Comparison of ENCODE assay signal across 8 cellular contexts in the genomic region with DNA sequence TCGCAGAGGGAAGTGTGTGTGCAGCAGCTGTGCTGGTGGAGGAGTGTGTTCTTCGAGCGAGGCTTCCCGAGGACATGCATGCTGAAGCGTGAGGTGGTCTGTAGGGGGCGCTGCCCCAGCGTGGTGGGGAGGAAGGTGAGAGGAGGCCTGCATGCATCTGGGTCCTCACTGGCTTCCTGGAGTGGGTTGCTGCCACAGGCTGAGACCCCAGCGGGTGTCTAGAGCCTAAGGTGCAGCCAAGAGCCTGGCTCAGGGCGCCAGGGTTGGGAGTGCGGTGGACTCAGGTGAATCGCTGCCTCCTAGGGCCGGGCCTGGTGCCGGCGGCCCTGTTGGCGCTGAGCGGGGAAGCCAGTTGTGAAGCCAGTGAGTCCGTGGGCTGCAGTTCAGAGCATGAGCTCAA. TPM values are rescaled to one million over a fixed set of nuclear protein-coding genes. Genes with fewer than 3 reads are reported as not detected.
DNase-seq lines count a peak whose midpoint lies in the region; ATAC-seq and TF ChIP-seq lines count a peak whose summit lies in the region.
"Had no signal": no experiment of that assay in that cellular context is flagged by ENCODE, and none has a peak within 500 bp of the region (broad histone marks: within the 10 kb centered on the region; RNA-seq: fewer than 3 reads in every experiment).

No MANE protein-coding gene starts in this region.

- H3K23ac ChIP-seq in IMR-90 (ENCODE audit: low read depth, low read length) = no peak overlapping the region
- H3K23ac ChIP-seq in trophoblast cell (ENCODE audit: low read length) = no peak overlapping the region

- H3K27ac ChIP-seq in IMR-90 (ENCODE audit: insufficient read depth, low read length) (no peak overlapping the region), endodermal cell (ENCODE audit: low read depth, low read length) (no peak overlapping the region), trophoblast cell (ENCODE audit: low read depth, low read length) (no peak overlapping the region), prostate gland (no peak overlapping the region)

- no peak overlapping the region for H4K5ac ChIP-seq in IMR-90 (ENCODE audit: low read depth, low read length)

- H2BK120ac ChIP-seq in IMR-90 (ENCODE audit: low read depth, low read length) (no peak overlapping the region), trophoblast cell (ENCODE audit: insufficient read depth, low read length, poor library complexity) (no peak overlapping the region)

- TF ChIP-seq CTCF in AG10803 (conservative IDR thresholded peaks at IDR 0.05; ENCODE audit: low read length) = 0 out of 2 replicates have a peak, but pooled peaks have one; percentile 24
- peak; percentile 32; the same call in 1 of the 2 replicates for TF ChIP-seq CTCF in IMR-90 (conservative IDR thresholded peaks at IDR 0.05; ENCODE audit: low read depth, low read length)
- TF ChIP-seq CTCF in endodermal cell (conservative IDR thresholded peaks at IDR 0.05) = peak; percentile 77
- TF ChIP-seq CTCF in prostate gland (IDR thresholded peaks at IDR 0.05) = no peak

- POLR2A ChIA-PET in IMR-90 (lab: Charles Lee; ENCODE audit: unreplicated experiment) = no interaction called here

- H3K4me1 Mint-ChIP-seq in endodermal cell = no peaks in the 10 kb centered on the region

- no peak overlapping the region for H2AFZ ChIP-seq in IMR-90 (replicated peaks; ENCODE audit: low read length, poor library complexity)
- H2AFZ ChIP-seq in trophoblast cell (ENCODE audit: insufficient read depth, low read length, poor library complexity) = no peak overlapping the region

- H3K56ac ChIP-seq in IMR-90 (ENCODE audit: extremely low read depth, insufficient read depth, low read length) = no peak overlapping the region

- H3K4me3 Mint-ChIP-seq in endodermal cell = no peak overlapping the region

- no peaks in the 10 kb centered on the region for H3K9me3 ChIP-seq in IMR-90 (ENCODE audit: control insufficient read depth, insufficient read depth, low read length)
- H3K9me3 ChIP-seq in endodermal cell (ENCODE audit: control insufficient read depth, low read length) = no peaks in the 10 kb centered on the region
- peaks cover 2% of the 10 kb centered on the region for H3K9me3 ChIP-seq in trophoblast cell (ENCODE audit: insufficient read depth, low read depth, low read length)
- no peaks in the 10 kb centered on the region for H3K9me3 ChIP-seq in prostate gland

- H3K79me2 ChIP-seq in trophoblast cell (ENCODE audit: control insufficient read depth, insufficient read depth, low read length, poor library complexity) = no peaks in the 10 kb centered on the region

- DNase-seq in AG10803 (ENCODE audit: low read depth) (no peak), IMR-90 (no peak), endodermal cell (peak; percentile 90), posterior cingulate gyrus (no peak), trophoblast cell (no peak), prostate gland (ENCODE audit: low spot score) (no peak)
- DNase-seq: activated effector memory CD4-positive, alpha-beta T cell treated with anti-CD3 and anti-CD28 coated beads, Interleukin-2, amount 50 U/mL, for 16 hours; NCI-H526 treated with DMSO at 0.1 percent for 48 hours had no signal

- H3K4me1 ChIP-seq in IMR-90 (ENCODE audit: control insufficient read depth, insufficient read depth, low read length) (peaks cover 2% of the 10 kb centered on the region; the same call in 1 of the 2 replicates), endodermal cell (ENCODE audit: control insufficient read depth, insufficient read depth, low read length) (no peaks in the 10 kb centered on the region), trophoblast cell (ENCODE audit: control insufficient read depth in 1 of 2, insufficient read depth in 2 of 2, low read length in 2 of 2) (no peaks in the 10 kb centered on the region), prostate gland (replicated peaks) (no peaks in the 10 kb centered on the region)

- H3K9me3 Mint-ChIP-seq in endodermal cell = no peaks in the 10 kb centered on the region

- H4K91ac ChIP-seq in IMR-90 (ENCODE audit: insufficient read depth, low read depth, low read length) (no peak overlapping the region), trophoblast cell (ENCODE audit: low read depth, low read length) (no peak overlapping the region)

- no peaks in the 10 kb centered on the region for H3K27me3 Mint-ChIP-seq in endodermal cell (ENCODE audit: insufficient read depth)

- no peaks in the 10 kb centered on the region for H3K27me3 ChIP-seq in IMR-90 (ENCODE audit: control insufficient read depth, insufficient read depth, low read length)
- H3K27me3 ChIP-seq in endodermal cell (ENCODE audit: control insufficient read depth, insufficient read depth, low read length, poor library complexity, severe bottlenecking) = no peaks in the 10 kb centered on the region
- H3K27me3 ChIP-seq in trophoblast cell (ENCODE audit: insufficient read depth, low read length) = no peaks in the 10 kb centered on the region
- H3K27me3 ChIP-seq in prostate gland (replicated peaks; ENCODE audit: insufficient read depth) = no peaks in the 10 kb centered on the region

- no peak overlapping the region for H4K12ac ChIP-seq in trophoblast cell (ENCODE audit: low read depth, low read length)

- H3K4me3 ChIP-seq in AG10803 (ENCODE audit: low read length) (no peak overlapping the region), IMR-90 (ENCODE audit: insufficient read depth, low read depth, low read length) (no peak overlapping the region), endodermal cell (ENCODE audit: low read length) (no peak overlapping the region), trophoblast cell (ENCODE audit: low read depth, low read length) (no peak overlapping the region), prostate gland (no peak overlapping the region)

- CTCF ChIA-PET in IMR-90 (lab: Yijun Ruan, JAX) = no interaction called here

- no peaks in the 10 kb centered on the region for H3K9me1 ChIP-seq in IMR-90 (ENCODE audit: insufficient read depth, low read length)

- H3K4me2 ChIP-seq in IMR-90 (ENCODE audit: low read depth, low read length) (no peak overlapping the region), trophoblast cell (ENCODE audit: low read length) (no peak overlapping the region)

- 86% methylated on average over 15 of the region's 17 CpGs; no CpG with 5 or more reads in 1 of the 2 experiments for WGBS in IMR-90 (ENCODE audit: extremely low coverage in 2 of 2, insufficient read length in 1 of 2), 2 experiments
- WGBS in endodermal cell (ENCODE audit: insufficient coverage in 1 of 2, insufficient read length in 1 of 2), 2 experiments = 87 to 94% methylated on average over 11 to 17 of the region's 17 CpGs
- WGBS in trophoblast cell (ENCODE audit: extremely low coverage, insufficient coverage, insufficient read length) = no CpG with 5 or more reads among the region's 17 CpGs
- WGBS in prostate gland = 81% methylated on average over 13 of the region's 17 CpGs

- TF ChIP-seq POLR2A in IMR-90 (IDR thresholded peaks at IDR 0.05; ENCODE audit: low read depth, low read length) (no peak), prostate gland (IDR thresholded peaks at IDR 0.05) (no peak)

- H2AK9ac ChIP-seq in IMR-90 (replicated peaks; ENCODE audit: low read depth, low read length, poor library complexity) = no peak overlapping the region

- H2BK5ac ChIP-seq in IMR-90 (ENCODE audit: low read depth, low read length, poor library complexity, severe bottlenecking) (no peak overlapping the region), trophoblast cell (ENCODE audit: low read depth, low read length, poor library complexity) (no peak overlapping the region)

- H4K8ac ChIP-seq in IMR-90 (ENCODE audit: low read depth in 2 of 2, low read length in 2 of 2) (no peak overlapping the region), trophoblast cell (ENCODE audit: low read depth, low read length) (no peak overlapping the region)

- H3K18ac ChIP-seq in IMR-90 (ENCODE audit: low read depth, low read length) (no peak overlapping the region), trophoblast cell (ENCODE audit: low read length) (no peak overlapping the region)

- peak; percentile 38 for TF ChIP-seq RAD21 in IMR-90 (IDR thresholded peaks at IDR 0.05; ENCODE audit: low read length)

- peaks cover 68% of the 10 kb centered on the region for H3K36me3 Mint-ChIP-seq in endodermal cell (ENCODE audit: low read depth)

- H3K9ac ChIP-seq in IMR-90 (ENCODE audit: low read depth, low read length) (no peak overlapping the region), endodermal cell (ENCODE audit: extremely low read depth, low read length, poor library complexity, severe bottlenecking) (no peak overlapping the region), trophoblast cell (ENCODE audit: low read length) (no peak overlapping the region)

- H2AK5ac ChIP-seq in IMR-90 (ENCODE audit: low read depth, low read length) = no peak overlapping the region
- no peak overlapping the region for H2AK5ac ChIP-seq in trophoblast cell (ENCODE audit: low read length)

- no peak overlapping the region for H3K14ac ChIP-seq in IMR-90 (replicated peaks; ENCODE audit: low read depth, low read length)
- no peak overlapping the region for H3K14ac ChIP-seq in trophoblast cell (ENCODE audit: low read length)

- BruUV-seq in IMR-90 (replicated peaks; lab: Mats Ljungman, UMichigan) = no TSS peak

- no peaks in the 10 kb centered on the region; the same call in none of the 2 replicates for H4K20me1 ChIP-seq in IMR-90 (ENCODE audit: insufficient read depth, low read length)

- no peak overlapping the region for H2BK15ac ChIP-seq in IMR-90 (ENCODE audit: low read depth, low read length)

- no peak overlapping the region for H2BK12ac ChIP-seq in trophoblast cell (ENCODE audit: low read length)

- peaks cover 8 to 19% of the 10 kb centered on the region in 2 experiments; a peak in 3 of 4 replicates for H3K79me1 ChIP-seq in IMR-90 (ENCODE audit: low read depth in 1 of 2, low read length in 2 of 2)
- no peaks in the 10 kb centered on the region for H3K79me1 ChIP-seq in trophoblast cell (ENCODE audit: low read length)

- in situ Hi-C loops in IMR-90 (cut with MboI; ENCODE audit: low sequenced_read_pairs) = loop anchor here (25.0 kb wide), 1 partner anchor 735 kb away; a partner anchor contains a TSS

- H2BK20ac ChIP-seq in IMR-90 (ENCODE audit: low read depth, low read length) = no peak overlapping the region

- ATAC-seq in IMR-90 (ENCODE audit: low read depth) = 0 out of 2 replicates have a peak, but pooled peaks have one; percentile 13

- H3K36me3 ChIP-seq in IMR-90 (ENCODE audit: control insufficient read depth, insufficient read depth, low read length) = peaks cover 72% of the 10 kb centered on the region
- peaks cover 56% of the 10 kb centered on the region for H3K36me3 ChIP-seq in endodermal cell (ENCODE audit: control insufficient read depth, insufficient read depth, low read length)
- peaks cover 83 to 86% of the 10 kb centered on the region in 2 experiments for H3K36me3 ChIP-seq in trophoblast cell (ENCODE audit: control insufficient read depth in 1 of 2, insufficient read depth in 2 of 2, low read length in 2 of 2)
- peaks cover 15 to 35% of the 10 kb centered on the region in 2 donors for H3K36me3 ChIP-seq in prostate gland

- H3K4ac ChIP-seq in IMR-90 (ENCODE audit: low read depth, low read length) = no peak overlapping the region
- no peak overlapping the region for H3K4ac ChIP-seq in trophoblast cell (ENCODE audit: low read depth, low read length)

- intact Hi-C loops in IMR-90 (cut with micrococcal nuclease) (no loop called here), posterior cingulate gyrus (cut with DNase I) (no loop called here), prostate gland (cut with DNase I) (no loop called here)

- dilution Hi-C loops in IMR-90 (cut with HindIII; ENCODE audit: low sequenced_read_pairs, unreplicated experiment) = no loop called here

- peak overlapping the region; percentile 70 for H3K27ac Mint-ChIP-seq in endodermal cell

RNA-seq across cellular contexts. Expression of gene HSD3B7, which starts 7.5 kb away (rescaled TPM):
- total RNA-seq in IMR-90 (2012; rRNA removed) (9.4 and 11.3 TPM in 2 replicates), endodermal cell (1 to 10 TPM; 4.1 to 4.8 TPM), prostate gland (10 to 100 TPM; 10.3 to 10.7 TPM)
- 8.5 and 9.3 TPM in 2 replicates for polyA plus RNA-seq in IMR-90 (2012; rRNA removed)
- polyA plus RNA-seq in IMR-90 (2012; cell fraction: cytosol; rRNA removed) = 9.7 and 12.6 TPM in 2 replicates
- 10.7 and 21.0 TPM in 2 replicates for polyA plus RNA-seq in IMR-90 (2012; cell fraction: nucleus; rRNA removed; ENCODE audit: low replicate concordance)
- polyA plus RNA-seq in endodermal cell (2013, experiment 1 of 2) = 1.3 TPM
- polyA plus RNA-seq in endodermal cell (2013, experiment 2 of 2) = 2.1 TPM
- polyA plus RNA-seq in trophoblast cell (2013) = 1.3 and 1.6 TPM in 2 replicates

RNA-seq across cellular contexts. Expression of gene SETD1A, which starts 19.9 kb away (rescaled TPM):
- 0.54 and 0.56 TPM in 2 replicates for total RNA-seq in IMR-90 (2012; rRNA removed)
- polyA plus RNA-seq in IMR-90 (2012; rRNA removed) = 5.8 and 6.5 TPM in 2 replicates
- 3.3 and 4.8 TPM in 2 replicates for polyA plus RNA-seq in IMR-90 (2012; cell fraction: cytosol; rRNA removed)
- polyA plus RNA-seq in IMR-90 (2012; cell fraction: nucleus; rRNA removed; ENCODE audit: low replicate concordance) = 16.4 and 29.7 TPM in 2 replicates
- 10 to 100 TPM; 23.8 to 25.0 TPM for total RNA-seq in endodermal cell
- 21.0 TPM for polyA plus RNA-seq in endodermal cell (2013, experiment 1 of 2)
- polyA plus RNA-seq in endodermal cell (2013, experiment 2 of 2) = 18.2 TPM
- 14.9 and 15.0 TPM in 2 replicates for polyA plus RNA-seq in trophoblast cell (2013)
- total RNA-seq in prostate gland = 10 to 100 TPM in 1 of 2 donors, 1 to 10 TPM in 1; 10.0 to 29.1 TPM

RNA-seq across cellular contexts. Expression of gene ORAI3, which starts 28.6 kb away (rescaled TPM):
- total RNA-seq in IMR-90 (2012; rRNA removed) = 6.8 and 6.9 TPM in 2 replicates
- 16.9 TPM in 2 replicates for polyA plus RNA-seq in IMR-90 (2012; rRNA removed)
- 16.1 and 29.4 TPM in 2 replicates for polyA plus RNA-seq in IMR-90 (2012; cell fraction: cytosol; rRNA removed)
- 12.4 and 15.2 TPM in 2 replicates for polyA plus RNA-seq in IMR-90 (2012; cell fraction: nucleus; rRNA removed; ENCODE audit: low replicate concordance)
- 10 to 100 TPM; 16.9 to 17.7 TPM for total RNA-seq in endodermal cell
- polyA plus RNA-seq in endodermal cell (2013, experiment 1 of 2) = 9.2 TPM
- polyA plus RNA-seq in endodermal cell (2013, experiment 2 of 2) = 10.4 TPM
- polyA plus RNA-seq in trophoblast cell (2013) = 14.3 and 15.9 TPM in 2 replicates
- total RNA-seq in prostate gland = 100 to 1,000 TPM in 1 of 2 donors, 10 to 100 TPM in 1; 74.6 to 114 TPM

RNA-seq across cellular contexts. Expression of gene STX1B, which starts 32.9 kb away (rescaled TPM):
- total RNA-seq in IMR-90 (2012; rRNA removed) (3.9 TPM in 2 replicates), endodermal cell (1 to 10 TPM; 3.2 to 7.0 TPM), prostate gland (under 1 TPM; 0.36 to 0.91 TPM)
- 11.4 and 14.9 TPM in 2 replicates for polyA plus RNA-seq in IMR-90 (2012; rRNA removed)
- 3.8 and 4.4 TPM in 2 replicates for polyA plus RNA-seq in IMR-90 (2012; cell fraction: cytosol; rRNA removed)
- 152 and 177 TPM in 2 replicates for polyA plus RNA-seq in IMR-90 (2012; cell fraction: nucleus; rRNA removed; ENCODE audit: low replicate concordance)
- 10.6 TPM for polyA plus RNA-seq in endodermal cell (2013, experiment 1 of 2)
- polyA plus RNA-seq in endodermal cell (2013, experiment 2 of 2) = 6.9 TPM
- 0.19 and 0.23 TPM in 2 replicates for polyA plus RNA-seq in trophoblast cell (2013)

RNA-seq across cellular contexts. Expression of gene FBXL19, which starts 54.1 kb away (rescaled TPM):
- 5.0 and 5.8 TPM in 2 replicates for total RNA-seq in IMR-90 (2012; rRNA removed)
- 13.8 and 19.6 TPM in 2 replicates for polyA plus RNA-seq in IMR-90 (2012; rRNA removed)
- polyA plus RNA-seq in IMR-90 (2012; cell fraction: cytosol; rRNA removed) = 14.1 and 16.6 TPM in 2 replicates
- 29.8 and 57.4 TPM in 2 replicates for polyA plus RNA-seq in IMR-90 (2012; cell fraction: nucleus; rRNA removed; ENCODE audit: low replicate concordance)
- 10 to 100 TPM; 74.0 to 84.3 TPM for total RNA-seq in endodermal cell
- 49.4 TPM for polyA plus RNA-seq in endodermal cell (2013, experiment 1 of 2)
- 46.5 TPM for polyA plus RNA-seq in endodermal cell (2013, experiment 2 of 2)
- polyA plus RNA-seq in trophoblast cell (2013) = 36.4 and 36.8 TPM in 2 replicates
- 100 to 1,000 TPM in 1 of 2 donors, 10 to 100 TPM in 1; 23.5 to 125 TPM for total RNA-seq in prostate gland

Comparison
In these comparisons a context has a peak if more than half of its experiments do, and no peak if none do; other contexts are left out.
1. CTCF ChIP-seq: peak in AG10803 (single experiment), IMR-90 (single experiment) and endodermal cell (single experiment); none in prostate gland (0 of 4).